Comparison of ENCODE assay signal across 9 cellular contexts in the genomic region with DNA sequence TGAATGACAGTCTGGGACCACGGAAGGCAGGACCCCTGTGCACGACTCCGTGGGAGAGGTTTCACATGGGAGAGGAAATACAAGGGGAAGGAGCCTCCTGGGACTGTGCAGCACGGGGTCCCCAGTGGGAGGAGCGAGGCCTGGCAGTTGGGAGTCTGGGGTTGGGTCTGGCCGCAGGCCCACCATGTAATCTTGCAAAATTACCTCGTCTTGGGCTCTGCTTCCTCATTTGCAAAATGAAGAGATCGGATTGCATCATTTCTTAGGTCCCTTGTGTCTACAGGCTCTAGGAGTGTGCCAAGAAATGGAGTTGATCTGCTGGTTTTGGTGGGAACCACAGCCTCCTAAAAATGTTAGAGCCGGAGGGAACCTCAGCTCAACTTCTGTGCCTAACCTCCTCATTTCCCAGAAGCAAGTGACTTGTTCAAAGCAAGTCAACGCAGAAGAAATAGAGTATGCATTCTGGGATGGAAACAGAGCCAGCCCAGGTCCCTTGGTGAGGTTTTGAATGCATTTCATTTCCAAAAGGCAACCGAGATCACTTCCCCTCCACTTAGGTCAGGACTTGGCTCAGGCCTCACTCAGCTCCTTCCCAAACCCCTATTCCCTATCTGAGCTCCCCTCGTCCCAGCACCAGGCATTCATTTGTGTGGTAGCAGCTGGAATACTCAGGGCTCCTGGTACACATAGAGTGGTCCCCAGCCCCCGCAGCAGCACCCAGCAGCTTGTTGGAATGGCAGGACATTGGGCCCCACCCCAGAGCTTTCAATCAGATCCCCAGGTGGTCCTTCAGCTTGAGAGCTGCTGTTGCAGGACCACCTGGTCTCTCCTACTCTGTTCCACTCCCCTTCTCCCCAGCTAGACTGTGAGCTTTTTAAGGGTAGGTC.
DNase-seq lines count a peak whose midpoint lies in the region; ATAC-seq and TF ChIP-seq lines count a peak whose summit lies in the region.
"Had no signal": no experiment of that assay in that cellular context is flagged by ENCODE, and none has a peak within 500 bp of the region (broad histone marks: within the 10 kb centered on the region; RNA-seq: fewer than 3 reads in every experiment).

No MANE protein-coding gene starts in this region.

- no peaks in the 10 kb centered on the region for H3K9me3 ChIP-seq in breast epithelium

- H3K4me3 ChIP-seq in breast epithelium: peak overlapping the region in 1 of 3 donors; percentile 31

- TF ChIP-seq POLR2A in breast epithelium (IDR thresholded peaks at IDR 0.05): no peak

- no peaks in the 10 kb centered on the region for H3K36me3 ChIP-seq in breast epithelium

- intact Hi-C loops in breast epithelium (cut with DNase I; ENCODE audit: low total_unique reads): no loop called here

- H3K27me3 ChIP-seq in breast epithelium: no peaks in the 10 kb centered on the region

- peak; percentile 22 for DNase-seq in AG09319 (ENCODE audit: extremely low read depth, low read depth)
- DNase-seq in NCI-H1436 (lab: John Stamatoyannopoulos, UW): peak; percentile 68
- peak in 1 of 2 donors; percentile 54 for DNase-seq in breast epithelium (ENCODE audit: low spot score in 2 of 2)
- peak; percentile 58 for DNase-seq in medulla oblongata (ENCODE audit: extremely low spot score)
- DNase-seq in foreskin melanocyte: no peak
- no peak for DNase-seq in stimulated activated CD4-positive, alpha-beta T cell treated with anti-CD3 and anti-CD28 coated beads, Interleukin-4, amount 100 ng/mL, for 1 hour
- DNase-seq in NCI-H1092 (lab: John Stamatoyannopoulos, UW): no peak

- peak overlapping the region; percentile 68 to 84 for H3K27ac ChIP-seq in breast epithelium

- H3K4me1 ChIP-seq in breast epithelium: peaks cover 5% of the 10 kb centered on the region in 2 donors

- TF ChIP-seq CTCF in AG09319 (IDR thresholded peaks at IDR 0.05; ENCODE audit: low read depth, low read length) (no peak), breast epithelium (IDR thresholded peaks at IDR 0.05) (no peak)

- ATAC-seq in HG03175 (IDR thresholded peaks at IDR 0.05; ENCODE audit: unreplicated experiment): no peak
- ATAC-seq: CD8-positive, alpha-beta T cell had no signal

Comparison
In these comparisons a context has a peak if more than half of its experiments do, and no peak if none do; other contexts are left out.
1. DNase-seq: peak in AG09319 (single experiment), NCI-H1436 (single experiment) and medulla oblongata (single experiment); none in foreskin melanocyte (single experiment), stimulated activated CD4-positive, alpha-beta T cell treated with anti-CD3 and anti-CD28 coated beads, Interleukin-4, amount 100 ng/mL, for 1 hour (single experiment) and NCI-H1092 (single experiment).